Comparison of ENCODE assay signal across 8 cellular contexts in the genomic region with DNA sequence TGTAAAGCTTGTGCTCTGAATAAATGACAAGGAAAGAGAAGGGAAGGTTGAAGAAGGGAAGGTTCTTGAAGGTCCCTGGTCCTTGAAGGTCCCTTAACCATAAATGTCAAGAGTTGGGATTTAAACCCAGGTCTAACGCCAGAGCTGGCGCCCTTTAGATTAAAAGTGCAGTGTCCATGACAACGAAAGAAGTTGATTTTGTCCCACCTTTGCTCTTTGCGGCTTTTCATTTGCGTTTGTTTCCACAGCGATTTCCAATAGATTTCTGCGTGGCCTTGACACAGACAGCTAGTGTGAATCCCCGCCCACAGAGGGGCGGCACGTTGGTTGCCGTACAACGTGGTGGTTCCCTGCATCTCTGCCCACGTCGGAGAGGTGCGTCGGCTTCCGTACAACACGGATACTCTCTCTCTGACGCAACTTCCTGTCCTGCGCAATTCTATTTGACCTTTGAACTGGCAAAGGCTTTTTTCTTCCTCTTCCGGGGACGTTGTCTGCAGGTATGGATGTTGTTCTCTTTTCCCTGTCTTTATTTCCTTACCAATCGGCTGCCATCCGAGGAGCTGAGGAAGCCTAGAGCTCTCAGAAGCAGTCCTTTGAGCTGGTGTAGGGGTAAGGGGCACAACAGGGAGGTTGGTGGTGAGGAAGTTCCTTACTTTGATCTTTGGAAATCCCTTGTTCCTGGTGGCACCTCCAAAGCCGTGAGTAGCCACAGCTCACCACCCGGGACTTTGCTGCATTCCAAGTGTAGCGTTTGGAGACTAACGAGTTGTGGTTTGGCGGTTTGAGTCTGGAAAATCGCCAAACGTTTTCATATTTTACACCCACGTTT. TPM values are rescaled to one million over a fixed set of nuclear protein-coding genes. Genes with fewer than 3 reads are reported as not detected.
DNase-seq lines count a peak whose midpoint lies in the region; ATAC-seq and TF ChIP-seq lines count a peak whose summit lies in the region.

RPL34 (plus strand) TSS at position 476 of the 832 bp plus-strand sequence. CDS start 1,384 bp downstream, outside the sequence.

- peak within 1 kb of the TSS; percentile 81 for H2AFZ ChIP-seq in hepatocyte

- H3K4me1 ChIP-seq in hepatocyte (ENCODE audit: insufficient read depth), result peaks cover 26% of the 10 kb centered on the region

- ATAC-seq in GM18508 (IDR thresholded peaks at IDR 0.05; ENCODE audit: insufficient read depth, unreplicated experiment) (peak; percentile 100), HG03025 (IDR thresholded peaks at IDR 0.05; ENCODE audit: low FRiP score, unreplicated experiment) (peak; percentile 100)

- peaks cover 3% of the 10 kb centered on the region for H3K9me3 ChIP-seq in hepatocyte (ENCODE audit: low read depth)

- peaks cover 41% of the 10 kb centered on the region for H3K79me2 ChIP-seq in hepatocyte

- H3K4me2 ChIP-seq in hepatocyte, result peak within 1 kb of the TSS; percentile 89

- under 1% methylated on average over 32 of the region's 32 CpGs for WGBS in hepatocyte (ENCODE audit: low lambda C conversion rate, missing lambda C conversion rate)

- H3K9me2 ChIP-seq in hepatocyte (replicated peaks; ENCODE audit: insufficient read depth), result no peaks in the 10 kb centered on the region

- H4K20me1 ChIP-seq in hepatocyte (ENCODE audit: insufficient read depth, poor library complexity, severe bottlenecking), result peaks cover 41% of the 10 kb centered on the region

- H3K4me3 ChIP-seq in hepatocyte, result peak within 1 kb of the TSS; percentile 70

- peaks cover 15% of the 10 kb centered on the region for H3K36me3 ChIP-seq in hepatocyte (replicated peaks; ENCODE audit: insufficient read depth, low read depth)

- peak within 1 kb of the TSS; percentile 86 for H3K27ac ChIP-seq in hepatocyte

- TF ChIP-seq CTCF in hepatocyte (IDR thresholded peaks at IDR 0.05; ENCODE audit: poor library complexity), result no peak

- DNase-seq in NCI-H2081 (lab: John Stamatoyannopoulos, UW) (peak; percentile 92 to 96), T1000 (lab: John Stamatoyannopoulos, UW) (peak; percentile 90), astrocyte of the hippocampus (ENCODE audit: low read depth, low spot score) (peak; percentile 99), hepatocyte (ENCODE audit: low spot score) (peak; percentile 98), renal cortical epithelial cell (ENCODE audit: low read depth) (peak; percentile 99), cortex of kidney (lab: John Stamatoyannopoulos, UW) (no peak)

- H3K27me3 ChIP-seq in hepatocyte, result no peaks in the 10 kb centered on the region

RNA-seq across cellular contexts. Expression of gene RPL34, which starts in this region (rescaled TPM):
- total RNA-seq in hepatocyte (1,213 and 1,669 TPM in 2 replicates), renal cortical epithelial cell (569 and 817 TPM in 2 replicates)
- 785 and 884 TPM in 2 replicates for polyA plus RNA-seq in hepatocyte
